Comparison of ENCODE assay signal across 15 cellular contexts in genomic region chr1:91637539-91637994, GRCh38.
DNase-seq lines count a peak whose midpoint lies in the region; ATAC-seq and TF ChIP-seq lines count a peak whose summit lies in the region.
"Had no signal": no experiment of that assay in that cellular context is flagged by ENCODE, and none has a peak within 500 bp of the region (broad histone marks: within the 10 kb centered on the region; RNA-seq: fewer than 3 reads in every experiment).

No MANE protein-coding gene starts in this region.

- H3K27ac ChIP-seq in H9 (ENCODE audit: insufficient read length, low read depth, low read length) (no peak overlapping the region), endodermal cell (ENCODE audit: low read depth, low read length) (no peak overlapping the region), spleen (peak overlapping the region in 7 of 8 donors; percentile 1 to 58 (median 26))
- H3K27ac ChIP-seq in effector memory CD4-positive, alpha-beta T cell (ENCODE audit: insufficient read depth, low read length, poor library complexity, severe bottlenecking): no peak overlapping the region

- peaks cover 18 to 27% of the 10 kb centered on the region in 2 experiments for H3K4me1 Mint-ChIP-seq in H9
- peaks cover 5% of the 10 kb centered on the region for H3K4me1 Mint-ChIP-seq in endodermal cell

- no peak overlapping the region for H4K91ac ChIP-seq in H9 (ENCODE audit: insufficient read length, low read depth, low read length)

- no peaks in the 10 kb centered on the region for H4K20me1 ChIP-seq in H9 (ENCODE audit: control insufficient read depth, insufficient read depth, insufficient read length)

- no peak for TF ChIP-seq POLR2A in spleen (IDR thresholded peaks at IDR 0.05)

- H2BK5ac ChIP-seq in H9 (ENCODE audit: insufficient read length, low read length): no peak overlapping the region

- no peak overlapping the region for H2BK120ac ChIP-seq in H9 (ENCODE audit: low read depth, low read length, poor library complexity, severe bottlenecking)

- H3K9ac ChIP-seq in H9 (ENCODE audit: extremely low read depth, insufficient read length, low read length) (no peak overlapping the region), endodermal cell (ENCODE audit: extremely low read depth, low read length, poor library complexity, severe bottlenecking) (no peak overlapping the region)

- no peak for TF ChIP-seq CTCF in H9 (conservative IDR thresholded peaks at IDR 0.05)
- no peak for TF ChIP-seq CTCF in endodermal cell (conservative IDR thresholded peaks at IDR 0.05)
- TF ChIP-seq CTCF in spleen (IDR thresholded peaks at IDR 0.05 in 8 of 11, conservative IDR thresholded peaks at IDR 0.05 in 3 of 11): peak in 1 of 11 experiments; percentile 2

- no peak overlapping the region for H3K18ac ChIP-seq in H9 (ENCODE audit: insufficient read length, low read depth, low read length)

- ATAC-seq in GM21367 (IDR thresholded peaks at IDR 0.05; ENCODE audit: unreplicated experiment) (no peak), GM19452 (IDR thresholded peaks at IDR 0.05; ENCODE audit: unreplicated experiment) (no peak)

- H2BK12ac ChIP-seq in H9 (ENCODE audit: insufficient read length, low read depth, low read length): no peak overlapping the region

- no peaks in the 10 kb centered on the region for H3K79me1 ChIP-seq in H9 (ENCODE audit: insufficient read depth, low read depth, low read length, poor library complexity, severe bottlenecking)

- peaks cover 4% of the 10 kb centered on the region for H3K27me3 Mint-ChIP-seq in H9 (ENCODE audit: low read depth)
- H3K27me3 Mint-ChIP-seq in endodermal cell (ENCODE audit: insufficient read depth): peaks cover 5% of the 10 kb centered on the region

- DNase-seq in H9 (no peak), endodermal cell (no peak), lung microvascular endothelial cell (ENCODE audit: low read depth in 2 of 2) (peak; percentile 28 to 80), spleen (peak; percentile 82)
- DNase-seq in effector memory CD4-positive, alpha-beta T cell: no peak
- DNase-seq: C1 segment of cervical spinal cord, DND-41, GF-D8, NCI-H187, NCI-H446, NCI-H69, SHP77 treated with DMSO at 0.1 percent for 48 hours had no signal

- H3K4me3 Mint-ChIP-seq in H9 (no peak overlapping the region), endodermal cell (no peak overlapping the region)

- H3K27ac Mint-ChIP-seq in H9: peak overlapping the region; percentile 11 to 73 (median 55); a peak in 4 of 7 replicates
- peak overlapping the region; percentile 64 for H3K27ac Mint-ChIP-seq in endodermal cell

- H3K27me3 ChIP-seq in H9 (ENCODE audit: insufficient read depth, low read length): no peaks in the 10 kb centered on the region
- H3K27me3 ChIP-seq in endodermal cell (ENCODE audit: control insufficient read depth, insufficient read depth, low read length, poor library complexity, severe bottlenecking): no peaks in the 10 kb centered on the region
- no peaks in the 10 kb centered on the region for H3K27me3 ChIP-seq in spleen (replicated peaks in 1 of 7)
- no peaks in the 10 kb centered on the region for H3K27me3 ChIP-seq in effector memory CD4-positive, alpha-beta T cell (replicated peaks; ENCODE audit: control insufficient read depth, insufficient read depth, low read length, poor library complexity, severe bottlenecking)

- no peaks in the 10 kb centered on the region for H3K79me2 ChIP-seq in H9 (ENCODE audit: insufficient read depth, low read length)

- H3T11ph ChIP-seq in H9 (ENCODE audit: low read length): no peak overlapping the region

- no peaks in the 10 kb centered on the region for H3K36me3 ChIP-seq in endodermal cell (ENCODE audit: control insufficient read depth, insufficient read depth, low read length)
- H3K36me3 ChIP-seq in spleen: no peaks in the 10 kb centered on the region
- no peaks in the 10 kb centered on the region for H3K36me3 ChIP-seq in effector memory CD4-positive, alpha-beta T cell (ENCODE audit: control insufficient read depth, insufficient read depth, low read length)
- H3K36me3 ChIP-seq: HAP-1 had no signal

- no peaks in the 10 kb centered on the region for H3K23me2 ChIP-seq in H9 (ENCODE audit: insufficient read length, low read depth, low read length, poor library complexity, severe bottlenecking)

- no peak overlapping the region for H3K14ac ChIP-seq in H9 (ENCODE audit: insufficient read depth, low read length)

- H2BK20ac ChIP-seq in H9 (ENCODE audit: low read depth, low read length, poor library complexity, severe bottlenecking): no peak overlapping the region

- H3K9me3 Mint-ChIP-seq in H9: peaks cover 23 to 26% of the 10 kb centered on the region in 2 experiments
- H3K9me3 Mint-ChIP-seq in endodermal cell: peaks cover 25% of the 10 kb centered on the region

- intact Hi-C loops in spleen (cut with DNase I; ENCODE audit: low total_unique reads): no loop called here

- no peaks in the 10 kb centered on the region for H3K9me3 ChIP-seq in H9 (ENCODE audit: control insufficient read depth, low read depth, low read length)
- peaks cover 4% of the 10 kb centered on the region for H3K9me3 ChIP-seq in endodermal cell (ENCODE audit: control insufficient read depth, low read length)
- H3K9me3 ChIP-seq in spleen: peaks cover 0 to 17% (median 3%) of the 10 kb centered on the region in 8 donors
- no peaks in the 10 kb centered on the region for H3K9me3 ChIP-seq in effector memory CD4-positive, alpha-beta T cell (ENCODE audit: control insufficient read depth, low read length)
- H3K9me3 ChIP-seq: HAP-1 had no signal

- H3K4me1 ChIP-seq in H9 (ENCODE audit: insufficient read depth, low read length) (peaks cover 2% of the 10 kb centered on the region; the same call in 1 of the 2 replicates), endodermal cell (ENCODE audit: control insufficient read depth, insufficient read depth, low read length) (no peaks in the 10 kb centered on the region), spleen (peaks cover 0 to 6% (median 0%) of the 10 kb centered on the region in 6 donors)
- no peaks in the 10 kb centered on the region for H3K4me1 ChIP-seq in effector memory CD4-positive, alpha-beta T cell (ENCODE audit: control insufficient read depth, insufficient read depth, low read length, poor library complexity, severe bottlenecking)
- H3K4me1 ChIP-seq: HAP-1 had no signal

- no peak overlapping the region for H2BK15ac ChIP-seq in H9 (ENCODE audit: low read depth, low read length)

- H3K4me3 ChIP-seq in endodermal cell (ENCODE audit: low read length) (no peak overlapping the region), spleen (no peak overlapping the region)
- no peak overlapping the region for H3K4me3 ChIP-seq in effector memory CD4-positive, alpha-beta T cell (ENCODE audit: insufficient read depth, low read depth, low read length, poor library complexity, severe bottlenecking)
- H3K4me3 ChIP-seq: HAP-1 had no signal

- no CpG with 5 or more reads among the region's 8 CpGs for WGBS in H9 (ENCODE audit: extremely low coverage, insufficient read length, low lambda C conversion rate)
- 77 to 80% methylated on average over 6 to 8 of the region's 8 CpGs for whole genome bisulfite sequencing in endodermal cell (ENCODE audit: insufficient coverage in 1 of 2, insufficient read length in 1 of 2), 2 experiments
- 59 to 74% (median 71%) methylated on average over 8 of the region's 8 CpGs for WGBS in spleen, 5 donors

- no peak overlapping the region for H3K4me2 ChIP-seq in H9 (ENCODE audit: insufficient read depth, insufficient read length, low read length)

- no peak overlapping the region for H3K23ac ChIP-seq in H9 (ENCODE audit: insufficient read length, low read depth, low read length)

- no peak overlapping the region for H3K4ac ChIP-seq in H9 (ENCODE audit: low read depth, low read length)

- H3K36me3 Mint-ChIP-seq in H9 (ENCODE audit: insufficient read depth in 1 of 3, low read depth in 3 of 3): peaks cover 13 to 28% (median 26%) of the 10 kb centered on the region in 3 experiments
- H3K36me3 Mint-ChIP-seq in endodermal cell (ENCODE audit: low read depth): peaks cover 3% of the 10 kb centered on the region

- H2AFZ ChIP-seq in H9 (ENCODE audit: low read length): no peak overlapping the region

- no peak overlapping the region for H4K5ac ChIP-seq in H9 (ENCODE audit: insufficient read length, low read depth, low read length)

- no peak overlapping the region for H3K56ac ChIP-seq in H9 (ENCODE audit: insufficient read length, low read depth, low read length)

- H4K8ac ChIP-seq in H9 (replicated peaks; ENCODE audit: insufficient read length, low read depth, low read length): no peak overlapping the region

- no peak overlapping the region for H2AK5ac ChIP-seq in H9 (ENCODE audit: insufficient read length, low read length)

Comparison
In these comparisons a context has a peak if more than half of its experiments do, and no peak if none do; other contexts are left out.
1. DNase-seq: peak in lung microvascular endothelial cell (2 of 2) and spleen (single experiment); none in H9 (single experiment), endodermal cell (single experiment) and effector memory CD4-positive, alpha-beta T cell (0 of 3).
2. H3K27ac ChIP-seq: peak in spleen (7 of 8); none in H9 (single experiment), endodermal cell (single experiment) and effector memory CD4-positive, alpha-beta T cell (single experiment).